Comparison of ENCODE assay signal across 23 cellular contexts in the genomic region with DNA sequence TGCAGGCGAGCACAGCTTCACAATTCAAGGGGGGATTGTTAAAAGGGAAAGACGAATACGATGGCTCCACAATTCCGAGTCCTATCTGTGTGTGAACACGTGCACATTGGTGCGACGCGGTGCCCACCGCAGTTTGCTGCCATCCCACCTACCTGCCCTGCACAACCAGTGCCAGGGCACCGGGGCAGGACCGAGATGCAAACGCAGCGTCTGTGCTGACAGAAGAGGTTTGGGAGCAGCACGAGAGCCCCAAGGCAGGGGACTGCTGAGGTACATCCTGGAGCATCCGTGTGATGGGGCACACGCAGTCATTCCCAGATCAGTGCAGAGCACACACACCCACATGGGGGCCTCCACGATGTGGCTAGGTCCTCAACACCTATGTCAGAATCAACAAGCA.
A peak's percentile ranks its signal among the peaks of the same experiment; 100 is the strongest.
DNase-seq lines count a peak whose midpoint lies in the region; ATAC-seq and TF ChIP-seq lines count a peak whose summit lies in the region.
"Had no signal": no experiment of that assay in that cellular context is flagged by ENCODE, and none has a peak within 500 bp of the region (broad histone marks: within the 10 kb centered on the region; RNA-seq: fewer than 3 reads in every experiment).

No MANE protein-coding gene starts in this region.

- H3K9me3 ChIP-seq in PC-3 (ENCODE audit: low read length) = no peaks in the 10 kb centered on the region

- no peak overlapping the region for H2AFZ ChIP-seq in PC-3 (ENCODE audit: low read length)

- H3K27me3 ChIP-seq in PC-3 (ENCODE audit: low read length) = no peaks in the 10 kb centered on the region

- H3K4me2 ChIP-seq in PC-3 (ENCODE audit: low read length) = no peak overlapping the region

- H4K20me1 ChIP-seq in PC-3 (ENCODE audit: low read length) = no peaks in the 10 kb centered on the region

- TF ChIP-seq CTCF in PC-3 (conservative IDR thresholded peaks at IDR 0.05; ENCODE audit: low read depth, low read length) = no peak

- H3K27ac ChIP-seq in PC-3 (ENCODE audit: low read length) = peak overlapping the region; percentile 100

- intact Hi-C loops in PC-3 (cut with micrococcal nuclease) (loop anchor here (5.0 kb wide), 2 partner anchors 124 to 146 kb away; no protein-coding TSS in a partner anchor), sciatic nerve (cut with DNase I) (no loop called here)

- ATAC-seq in PC-3 (no peak), sciatic nerve (no peak), GM21723 (IDR thresholded peaks at IDR 0.05; ENCODE audit: unreplicated experiment) (no peak), SK-N-SH treated with all-trans-retinoic acid at 6 μM for 48 hours (no peak)
- ATAC-seq: GM12878, HCT116 had no signal

- DNase-seq in activated effector memory CD4-positive, alpha-beta T cell treated with anti-CD3 and anti-CD28 coated beads, Interleukin-2, amount 50 U/mL, for 16 hours = peak; percentile 36
- no peak for DNase-seq in activated effector memory CD4-positive, alpha-beta T cell treated with Interleukin-2 at 50 U/mL for 16 hours
- DNase-seq in PC-3 (no peak), islet precursor cell (peak; percentile 44), sciatic nerve (ENCODE audit: low spot score) (peak; percentile 40), amniotic stem cell (lab: John Stamatoyannopoulos, UW) (no peak)
- DNase-seq: 8988T; Calu3; CD4-positive, alpha-beta T cell; DMS53; EL; GOT3; Kasumi-1; MM.1S; NCI-H1092 treated with DMSO at 0.1 percent for 48 hours; NCI-H2081; NCI-H446 treated with DMSO at 0.1 percent for 48 hours; NK-92 treated with Interleukin-12 subunit alpha and Interleukin-12 subunit beta, amount 100 ng/mL, for 24 hours; SHP77 had no signal

- H3F3A ChIP-seq in PC-3 (ENCODE audit: low read length, unreplicated experiment) = peaks cover 14% of the 10 kb centered on the region

- CTCF ChIA-PET in PC-3 (lab: Charles Lee) = no interaction called here

- H3K36me3 ChIP-seq in PC-3 (ENCODE audit: low read depth, low read length) = no peaks in the 10 kb centered on the region

- BruUV-seq in PC-3 (replicated peaks; lab: Mats Ljungman, UMichigan) = no TSS peak

- H3K79me2 ChIP-seq in PC-3 (ENCODE audit: low read length) = no peaks in the 10 kb centered on the region

- no peak overlapping the region for H3K9ac ChIP-seq in PC-3 (ENCODE audit: low read length)

- POLR2A ChIA-PET in PC-3 (lab: Charles Lee; ENCODE audit: unreplicated experiment) = no interaction called here

- H3K4me1 ChIP-seq in PC-3 (ENCODE audit: insufficient read depth, low read length) = peaks cover 31% of the 10 kb centered on the region

- no peaks in the 10 kb centered on the region for H3K9me2 ChIP-seq in PC-3 (replicated peaks; ENCODE audit: low read length)

- no peak overlapping the region for H3K4me3 ChIP-seq in PC-3 (ENCODE audit: low read length)
- H3K4me3 ChIP-seq: GM12878 had no signal

TF ChIP-seq in SK-N-SH treated with all-trans-retinoic acid at 6 μM for 48 hours, 23 proteins besides CTCF, POLR2A, EP300 and RAD21:
- TF ChIP-seq ZFP30 (CRISPR knock-in tag; IDR thresholded peaks at IDR 0.05) = no peak
- no peak for TF ChIP-seq OSR1 (CRISPR knock-in tag; IDR thresholded peaks at IDR 0.05)
- TF ChIP-seq GLIS3 (CRISPR knock-in tag; IDR thresholded peaks at IDR 0.05) = no peak
- no peak for TF ChIP-seq TOX (CRISPR knock-in tag; IDR thresholded peaks at IDR 0.05; ENCODE audit: borderline replicate concordance)
- no peak for TF ChIP-seq CSRNP3 (CRISPR knock-in tag; IDR thresholded peaks at IDR 0.05)
- no peak for TF ChIP-seq BACH2 (CRISPR knock-in tag; IDR thresholded peaks at IDR 0.05; ENCODE audit: borderline replicate concordance)
- TF ChIP-seq RARB (CRISPR knock-in tag; IDR thresholded peaks at IDR 0.05) = no peak
- no peak for TF ChIP-seq CREB5 (CRISPR knock-in tag; IDR thresholded peaks at IDR 0.05; ENCODE audit: low read depth)
TF ChIP-seq in SK-N-SH treated with all-trans-retinoic acid at 6 μM for 48 hours: peak in this region for 0.

Comparison
In these comparisons a context has a peak if more than half of its experiments do, and no peak if none do; other contexts are left out.
1. DNase-seq: peak in activated effector memory CD4-positive, alpha-beta T cell treated with anti-CD3 and anti-CD28 coated beads, Interleukin-2, amount 50 U/mL, for 16 hours (single experiment), islet precursor cell (single experiment) and sciatic nerve (single experiment); none in activated effector memory CD4-positive, alpha-beta T cell treated with Interleukin-2 at 50 U/mL for 16 hours (single experiment), PC-3 (single experiment) and amniotic stem cell (single experiment).